ENCODE assay signal across 2 cellular contexts in the genomic region with DNA sequence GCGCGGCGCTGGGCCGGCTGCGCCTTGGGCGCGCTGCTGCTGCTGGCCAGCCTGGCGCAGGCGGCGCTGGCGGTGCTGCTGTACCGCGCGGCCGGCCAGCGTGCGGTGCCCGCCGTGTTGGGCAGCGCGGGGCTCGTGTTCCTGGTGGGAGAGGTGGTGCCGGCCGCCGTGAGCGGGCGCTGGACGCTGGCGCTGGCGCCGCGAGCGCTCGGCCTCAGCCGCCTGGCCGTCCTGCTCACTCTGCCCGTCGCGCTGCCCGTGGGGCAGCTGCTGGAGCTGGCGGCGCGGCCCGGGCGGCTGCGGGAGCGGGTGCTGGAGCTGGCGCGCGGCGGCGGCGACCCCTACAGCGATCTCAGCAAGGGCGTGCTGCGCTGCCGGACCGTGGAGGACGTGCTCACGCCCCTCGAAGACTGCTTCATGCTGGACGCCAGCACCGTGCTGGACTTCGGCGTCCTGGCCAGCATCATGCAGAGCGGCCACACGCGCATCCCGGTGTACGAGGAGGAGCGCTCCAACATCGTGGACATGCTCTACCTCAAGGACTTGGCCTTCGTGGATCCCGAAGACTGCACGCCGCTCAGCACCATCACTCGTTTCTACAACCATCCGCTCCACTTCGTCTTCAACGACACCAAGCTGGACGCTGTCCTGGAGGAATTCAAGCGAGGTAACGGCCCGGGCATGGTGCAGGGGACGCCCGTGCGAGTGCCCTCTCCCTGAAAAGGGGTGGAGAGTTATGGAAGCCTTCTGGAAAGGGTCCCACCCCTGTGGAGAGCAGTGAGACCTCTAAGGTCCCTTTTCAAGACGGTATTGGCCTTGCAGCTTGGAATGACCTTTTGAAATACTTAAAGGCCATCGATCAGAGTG.
TF ChIP-seq lines count a peak whose summit lies in the region.

No MANE protein-coding gene starts in this region.

TF ChIP-seq in SK-N-SH, 30 proteins besides CTCF, POLR2A, EP300 and RAD21 (continued from another document):
- TF ChIP-seq, protein P1, sequence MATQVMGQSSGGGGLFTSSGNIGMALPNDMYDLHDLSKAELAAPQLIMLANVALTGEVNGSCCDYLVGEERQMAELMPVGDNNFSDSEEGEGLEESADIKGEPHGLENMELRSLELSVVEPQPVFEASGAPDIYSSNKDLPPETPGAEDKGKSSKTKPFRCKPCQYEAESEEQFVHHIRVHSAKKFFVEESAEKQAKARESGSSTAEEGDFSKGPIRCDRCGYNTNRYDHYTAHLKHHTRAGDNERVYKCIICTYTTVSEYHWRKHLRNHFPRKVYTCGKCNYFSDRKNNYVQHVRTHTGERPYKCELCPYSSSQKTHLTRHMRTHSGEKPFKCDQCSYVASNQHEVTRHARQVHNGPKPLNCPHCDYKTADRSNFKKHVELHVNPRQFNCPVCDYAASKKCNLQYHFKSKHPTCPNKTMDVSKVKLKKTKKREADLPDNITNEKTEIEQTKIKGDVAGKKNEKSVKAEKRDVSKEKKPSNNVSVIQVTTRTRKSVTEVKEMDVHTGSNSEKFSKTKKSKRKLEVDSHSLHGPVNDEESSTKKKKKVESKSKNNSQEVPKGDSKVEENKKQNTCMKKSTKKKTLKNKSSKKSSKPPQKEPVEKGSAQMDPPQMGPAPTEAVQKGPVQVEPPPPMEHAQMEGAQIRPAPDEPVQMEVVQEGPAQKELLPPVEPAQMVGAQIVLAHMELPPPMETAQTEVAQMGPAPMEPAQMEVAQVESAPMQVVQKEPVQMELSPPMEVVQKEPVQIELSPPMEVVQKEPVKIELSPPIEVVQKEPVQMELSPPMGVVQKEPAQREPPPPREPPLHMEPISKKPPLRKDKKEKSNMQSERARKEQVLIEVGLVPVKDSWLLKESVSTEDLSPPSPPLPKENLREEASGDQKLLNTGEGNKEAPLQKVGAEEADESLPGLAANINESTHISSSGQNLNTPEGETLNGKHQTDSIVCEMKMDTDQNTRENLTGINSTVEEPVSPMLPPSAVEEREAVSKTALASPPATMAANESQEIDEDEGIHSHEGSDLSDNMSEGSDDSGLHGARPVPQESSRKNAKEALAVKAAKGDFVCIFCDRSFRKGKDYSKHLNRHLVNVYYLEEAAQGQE (IDR thresholded peaks at IDR 0.05; ENCODE audit: low read depth, low read length) = no peak
- TF ChIP-seq RCOR1 (IDR thresholded peaks at IDR 0.05; ENCODE audit: low read length) (no peak), YY1 (IDR thresholded peaks at IDR 0.05; ENCODE audit: low read depth) (no peak), MEF2A (IDR thresholded peaks at IDR 0.05; ENCODE audit: borderline replicate concordance, low read depth) (no peak), GABPA (IDR thresholded peaks at IDR 0.05; ENCODE audit: low read depth) (no peak), SIN3A (IDR thresholded peaks at IDR 0.05; ENCODE audit: borderline replicate concordance, low read depth, low read length) (no peak), FOXM1 (IDR thresholded peaks at IDR 0.05; ENCODE audit: low read depth) (no peak)
- TF ChIP-seq, protein P2, sequence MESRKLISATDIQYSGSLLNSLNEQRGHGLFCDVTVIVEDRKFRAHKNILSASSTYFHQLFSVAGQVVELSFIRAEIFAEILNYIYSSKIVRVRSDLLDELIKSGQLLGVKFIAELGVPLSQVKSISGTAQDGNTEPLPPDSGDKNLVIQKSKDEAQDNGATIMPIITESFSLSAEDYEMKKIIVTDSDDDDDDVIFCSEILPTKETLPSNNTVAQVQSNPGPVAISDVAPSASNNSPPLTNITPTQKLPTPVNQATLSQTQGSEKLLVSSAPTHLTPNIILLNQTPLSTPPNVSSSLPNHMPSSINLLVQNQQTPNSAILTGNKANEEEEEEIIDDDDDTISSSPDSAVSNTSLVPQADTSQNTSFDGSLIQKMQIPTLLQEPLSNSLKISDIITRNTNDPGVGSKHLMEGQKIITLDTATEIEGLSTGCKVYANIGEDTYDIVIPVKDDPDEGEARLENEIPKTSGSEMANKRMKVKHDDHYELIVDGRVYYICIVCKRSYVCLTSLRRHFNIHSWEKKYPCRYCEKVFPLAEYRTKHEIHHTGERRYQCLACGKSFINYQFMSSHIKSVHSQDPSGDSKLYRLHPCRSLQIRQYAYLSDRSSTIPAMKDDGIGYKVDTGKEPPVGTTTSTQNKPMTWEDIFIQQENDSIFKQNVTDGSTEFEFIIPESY (IDR thresholded peaks at IDR 0.05; ENCODE audit: borderline replicate concordance, low read depth) = no peak
- TF ChIP-seq, protein P3, sequence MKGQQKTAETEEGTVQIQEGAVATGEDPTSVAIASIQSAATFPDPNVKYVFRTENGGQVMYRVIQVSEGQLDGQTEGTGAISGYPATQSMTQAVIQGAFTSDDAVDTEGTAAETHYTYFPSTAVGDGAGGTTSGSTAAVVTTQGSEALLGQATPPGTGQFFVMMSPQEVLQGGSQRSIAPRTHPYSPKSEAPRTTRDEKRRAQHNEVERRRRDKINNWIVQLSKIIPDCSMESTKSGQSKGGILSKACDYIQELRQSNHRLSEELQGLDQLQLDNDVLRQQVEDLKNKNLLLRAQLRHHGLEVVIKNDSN (IDR thresholded peaks at IDR 0.05; ENCODE audit: borderline replicate concordance, low read depth) = no peak
TF ChIP-seq in SK-N-SH: peak in this region for 0.

TF ChIP-seq in SK-N-SH treated with all-trans-retinoic acid at 6 μM for 48 hours, 23 proteins besides CTCF, POLR2A, EP300 and RAD21 (continued from another document):
- TF ChIP-seq, protein P4, sequence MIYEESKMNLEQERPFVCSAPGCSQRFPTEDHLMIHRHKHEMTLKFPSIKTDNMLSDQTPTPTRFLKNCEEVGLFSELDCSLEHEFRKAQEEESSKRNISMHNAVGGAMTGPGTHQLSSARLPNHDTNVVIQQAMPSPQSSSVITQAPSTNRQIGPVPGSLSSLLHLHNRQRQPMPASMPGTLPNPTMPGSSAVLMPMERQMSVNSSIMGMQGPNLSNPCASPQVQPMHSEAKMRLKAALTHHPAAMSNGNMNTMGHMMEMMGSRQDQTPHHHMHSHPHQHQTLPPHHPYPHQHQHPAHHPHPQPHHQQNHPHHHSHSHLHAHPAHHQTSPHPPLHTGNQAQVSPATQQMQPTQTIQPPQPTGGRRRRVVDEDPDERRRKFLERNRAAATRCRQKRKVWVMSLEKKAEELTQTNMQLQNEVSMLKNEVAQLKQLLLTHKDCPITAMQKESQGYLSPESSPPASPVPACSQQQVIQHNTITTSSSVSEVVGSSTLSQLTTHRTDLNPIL (CRISPR knock-in tag; IDR thresholded peaks at IDR 0.05; ENCODE audit: low read depth) = no peak
- TF ChIP-seq BACH2 (CRISPR knock-in tag; IDR thresholded peaks at IDR 0.05; ENCODE audit: borderline replicate concordance) (no peak), ZNF565 (CRISPR knock-in tag; conservative IDR thresholded peaks at IDR 0.05; ENCODE audit: low read depth) (no peak), ZNF70 (CRISPR knock-in tag; IDR thresholded peaks at IDR 0.05) (no peak), ZNF8 (CRISPR knock-in tag; IDR thresholded peaks at IDR 0.05) (no peak), TCF4 (CRISPR knock-in tag; IDR thresholded peaks at IDR 0.05; ENCODE audit: borderline replicate concordance) (no peak), TOX (CRISPR knock-in tag; IDR thresholded peaks at IDR 0.05; ENCODE audit: borderline replicate concordance) (no peak), OSR1 (CRISPR knock-in tag; IDR thresholded peaks at IDR 0.05) (no peak), ZFP30 (CRISPR knock-in tag; IDR thresholded peaks at IDR 0.05) (no peak), ISL1 (CRISPR knock-in tag; IDR thresholded peaks at IDR 0.05) (no peak), ARNTL (CRISPR knock-in tag; IDR thresholded peaks at IDR 0.05; ENCODE audit: borderline replicate concordance, low read depth) (no peak)
- TF ChIP-seq, protein P5, sequence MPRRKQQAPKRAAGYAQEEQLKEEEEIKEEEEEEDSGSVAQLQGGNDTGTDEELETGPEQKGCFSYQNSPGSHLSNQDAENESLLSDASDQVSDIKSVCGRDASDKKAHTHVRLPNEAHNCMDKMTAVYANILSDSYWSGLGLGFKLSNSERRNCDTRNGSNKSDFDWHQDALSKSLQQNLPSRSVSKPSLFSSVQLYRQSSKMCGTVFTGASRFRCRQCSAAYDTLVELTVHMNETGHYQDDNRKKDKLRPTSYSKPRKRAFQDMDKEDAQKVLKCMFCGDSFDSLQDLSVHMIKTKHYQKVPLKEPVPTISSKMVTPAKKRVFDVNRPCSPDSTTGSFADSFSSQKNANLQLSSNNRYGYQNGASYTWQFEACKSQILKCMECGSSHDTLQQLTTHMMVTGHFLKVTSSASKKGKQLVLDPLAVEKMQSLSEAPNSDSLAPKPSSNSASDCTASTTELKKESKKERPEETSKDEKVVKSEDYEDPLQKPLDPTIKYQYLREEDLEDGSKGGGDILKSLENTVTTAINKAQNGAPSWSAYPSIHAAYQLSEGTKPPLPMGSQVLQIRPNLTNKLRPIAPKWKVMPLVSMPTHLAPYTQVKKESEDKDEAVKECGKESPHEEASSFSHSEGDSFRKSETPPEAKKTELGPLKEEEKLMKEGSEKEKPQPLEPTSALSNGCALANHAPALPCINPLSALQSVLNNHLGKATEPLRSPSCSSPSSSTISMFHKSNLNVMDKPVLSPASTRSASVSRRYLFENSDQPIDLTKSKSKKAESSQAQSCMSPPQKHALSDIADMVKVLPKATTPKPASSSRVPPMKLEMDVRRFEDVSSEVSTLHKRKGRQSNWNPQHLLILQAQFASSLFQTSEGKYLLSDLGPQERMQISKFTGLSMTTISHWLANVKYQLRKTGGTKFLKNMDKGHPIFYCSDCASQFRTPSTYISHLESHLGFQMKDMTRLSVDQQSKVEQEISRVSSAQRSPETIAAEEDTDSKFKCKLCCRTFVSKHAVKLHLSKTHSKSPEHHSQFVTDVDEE (CRISPR knock-in tag; IDR thresholded peaks at IDR 0.05) = no peak
- TF ChIP-seq, protein P6, sequence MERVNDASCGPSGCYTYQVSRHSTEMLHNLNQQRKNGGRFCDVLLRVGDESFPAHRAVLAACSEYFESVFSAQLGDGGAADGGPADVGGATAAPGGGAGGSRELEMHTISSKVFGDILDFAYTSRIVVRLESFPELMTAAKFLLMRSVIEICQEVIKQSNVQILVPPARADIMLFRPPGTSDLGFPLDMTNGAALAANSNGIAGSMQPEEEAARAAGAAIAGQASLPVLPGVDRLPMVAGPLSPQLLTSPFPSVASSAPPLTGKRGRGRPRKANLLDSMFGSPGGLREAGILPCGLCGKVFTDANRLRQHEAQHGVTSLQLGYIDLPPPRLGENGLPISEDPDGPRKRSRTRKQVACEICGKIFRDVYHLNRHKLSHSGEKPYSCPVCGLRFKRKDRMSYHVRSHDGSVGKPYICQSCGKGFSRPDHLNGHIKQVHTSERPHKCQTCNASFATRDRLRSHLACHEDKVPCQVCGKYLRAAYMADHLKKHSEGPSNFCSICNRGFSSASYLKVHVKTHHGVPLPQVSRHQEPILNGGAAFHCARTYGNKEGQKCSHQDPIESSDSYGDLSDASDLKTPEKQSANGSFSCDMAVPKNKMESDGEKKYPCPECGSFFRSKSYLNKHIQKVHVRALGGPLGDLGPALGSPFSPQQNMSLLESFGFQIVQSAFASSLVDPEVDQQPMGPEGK (CRISPR knock-in tag; IDR thresholded peaks at IDR 0.05; ENCODE audit: borderline replicate concordance) = no peak
